In genomic region chr2:120489023-120489422, GRCh38 we compare ENCODE assay signal across 19 cellular contexts.
DNase-seq lines count a peak whose midpoint lies in the region; ATAC-seq and TF ChIP-seq lines count a peak whose summit lies in the region.
"Had no signal": no experiment of that assay in that cellular context is flagged by ENCODE, and none has a peak within 500 bp of the region (broad histone marks: within the 10 kb centered on the region; RNA-seq: fewer than 3 reads in every experiment).

No MANE protein-coding gene starts in this region.

- H4K20me1 ChIP-seq in BLaER1 (no peaks in the 10 kb centered on the region), IMR-90 (ENCODE audit: insufficient read depth, low read length) (no peaks in the 10 kb centered on the region)

- no peaks in the 10 kb centered on the region for H3K9me1 ChIP-seq in IMR-90 (ENCODE audit: insufficient read depth, low read length)

- H3K4me3 ChIP-seq in BLaER1 (no peak overlapping the region), IMR-90 (ENCODE audit: insufficient read depth, low read depth, low read length) (no peak overlapping the region)
- H3K4me3 ChIP-seq: GM12878, SJSA1 had no signal

- H3K27ac ChIP-seq in BLaER1 (no peak overlapping the region), IMR-90 (ENCODE audit: insufficient read depth, low read length) (no peak overlapping the region)
- H3K27ac ChIP-seq: SJSA1 had no signal

- intact Hi-C loops in IMR-90 (cut with micrococcal nuclease) (no loop called here), posterior vena cava (cut with DNase I) (no loop called here)

- no peak overlapping the region for H2BK120ac ChIP-seq in IMR-90 (ENCODE audit: low read depth, low read length)

- no peaks in the 10 kb centered on the region for H3K27me3 ChIP-seq in BLaER1
- H3K27me3 ChIP-seq in IMR-90 (ENCODE audit: control insufficient read depth, insufficient read depth, low read length): peaks cover 51% of the 10 kb centered on the region
- H3K27me3 ChIP-seq: BE2C, SJSA1 had no signal

- H3K56ac ChIP-seq in IMR-90 (ENCODE audit: extremely low read depth, insufficient read depth, low read length): no peak overlapping the region

- in situ Hi-C loops in IMR-90 (cut with MboI; ENCODE audit: low sequenced_read_pairs): no loop called here
- in situ Hi-C loops in GM13976 (cut with MboI; ENCODE audit: low sequenced_read_pairs, unreplicated experiment): no loop called here

- POLR2A ChIA-PET in IMR-90 (lab: Charles Lee; ENCODE audit: unreplicated experiment): no interaction called here

- H3K36me3 ChIP-seq in BLaER1 (no peaks in the 10 kb centered on the region), IMR-90 (ENCODE audit: control insufficient read depth, insufficient read depth, low read length) (no peaks in the 10 kb centered on the region)
- H3K36me3 ChIP-seq: BE2C, SJSA1 had no signal

- H4K5ac ChIP-seq in IMR-90 (ENCODE audit: low read depth, low read length): no peak overlapping the region

- dilution Hi-C loops in IMR-90 (cut with HindIII; ENCODE audit: low sequenced_read_pairs, unreplicated experiment): no loop called here

- WGBS in IMR-90 (ENCODE audit: extremely low coverage in 2 of 2, insufficient read length in 1 of 2), 2 experiments: no CpG with 5 or more reads among the region's 7 CpGs

- H2AFZ ChIP-seq in IMR-90 (replicated peaks; ENCODE audit: low read length, poor library complexity): peak overlapping the region; percentile 41

- H3K18ac ChIP-seq in IMR-90 (ENCODE audit: low read depth, low read length): no peak overlapping the region

- no peak overlapping the region for H3K23ac ChIP-seq in IMR-90 (ENCODE audit: low read depth, low read length)

- no TSS peak for BruUV-seq in IMR-90 (replicated peaks; lab: Mats Ljungman, UMichigan)

- TF ChIP-seq CTCF in IMR-90 (conservative IDR thresholded peaks at IDR 0.05; ENCODE audit: low read depth, low read length): no peak
- no peak for TF ChIP-seq CTCF in GM13976 (IDR thresholded peaks at IDR 0.05; ENCODE audit: borderline replicate concordance, control extremely low read depth, extremely low read depth, insufficient read depth, missing control alignments)

- H3K4me1 ChIP-seq in BLaER1 (peaks cover 36% of the 10 kb centered on the region), IMR-90 (ENCODE audit: control insufficient read depth, insufficient read depth, low read length) (no peaks in the 10 kb centered on the region)
- H3K4me1 ChIP-seq: BE2C had no signal

- no peak overlapping the region for H3K14ac ChIP-seq in IMR-90 (replicated peaks; ENCODE audit: low read depth, low read length)

- H3K9ac ChIP-seq in BLaER1 (no peak overlapping the region), IMR-90 (ENCODE audit: low read depth, low read length) (no peak overlapping the region)

- CTCF ChIA-PET in IMR-90 (lab: Yijun Ruan, JAX): no interaction called here

- H3K9me3 ChIP-seq in BLaER1 (no peaks in the 10 kb centered on the region), IMR-90 (ENCODE audit: control insufficient read depth, insufficient read depth, low read length) (no peaks in the 10 kb centered on the region; the same call in 1 of the 2 replicates)
- H3K9me3 ChIP-seq: BE2C, SJSA1 had no signal

- TF ChIP-seq POLR2A in IMR-90 (IDR thresholded peaks at IDR 0.05; ENCODE audit: low read depth, low read length): no peak

- no peaks in the 10 kb centered on the region for H3K79me1 ChIP-seq in IMR-90 (ENCODE audit: low read depth in 1 of 2, low read length in 2 of 2)

- H2AK9ac ChIP-seq in IMR-90 (replicated peaks; ENCODE audit: low read depth, low read length, poor library complexity): no peak overlapping the region

- DNase-seq in IMR-90: no peak
- peak; percentile 91 for DNase-seq in left lobe of liver (ENCODE audit: low spot score)
- DNase-seq in posterior vena cava (ENCODE audit: low spot score): peak; percentile 40
- DNase-seq in NCI-H2227 treated with DMSO at 0.1 percent for 48 hours (lab: John Stamatoyannopoulos, UW): no peak
- DNase-seq in GM13976 (ENCODE audit: low spot score): no peak
- no peak for DNase-seq in effector CD8-positive, alpha-beta T cell (lab: John Stamatoyannopoulos, UW)
- DNase-seq: BE2C; CD8-positive, alpha-beta T cell; DMS53; EL; GOT3; KBM-7; NCI-H1105 treated with DMSO at 0.1 percent for 48 hours; NCI-H187; NCI-H226; NCI-H524 treated with DMSO at 0.1 percent for 48 hours had no signal

- H3K4ac ChIP-seq in IMR-90 (ENCODE audit: low read depth, low read length): no peak overlapping the region

- TF ChIP-seq RAD21 in IMR-90 (IDR thresholded peaks at IDR 0.05; ENCODE audit: low read length): no peak

- ATAC-seq in IMR-90 (ENCODE audit: low read depth) (no peak), left lobe of liver (peak; percentile 88)
- ATAC-seq: CD8-positive, alpha-beta T cell; GM12878 had no signal

- no peak overlapping the region for H2BK20ac ChIP-seq in IMR-90 (ENCODE audit: low read depth, low read length)

- H2BK5ac ChIP-seq in IMR-90 (ENCODE audit: low read depth, low read length, poor library complexity, severe bottlenecking): no peak overlapping the region

- H3K4me2 ChIP-seq in BLaER1 (peak overlapping the region; percentile 21; the same call in 1 of the 2 replicates), IMR-90 (ENCODE audit: low read depth, low read length) (no peak overlapping the region)

- H2AK5ac ChIP-seq in IMR-90 (ENCODE audit: low read depth, low read length): no peak overlapping the region

- H4K91ac ChIP-seq in IMR-90 (ENCODE audit: insufficient read depth, low read depth, low read length): no peak overlapping the region

- H2BK15ac ChIP-seq in IMR-90 (ENCODE audit: low read depth, low read length): no peak overlapping the region

- no peak overlapping the region for H4K8ac ChIP-seq in IMR-90 (ENCODE audit: low read depth in 2 of 2, low read length in 2 of 2)

TF ChIP-seq in IMR-90, 13 proteins besides CTCF, POLR2A, EP300 and RAD21:
- TF ChIP-seq MXI1 (IDR thresholded peaks at IDR 0.05; ENCODE audit: borderline replicate concordance, low read depth, low read length) (no peak), BHLHE40 (IDR thresholded peaks at IDR 0.05; ENCODE audit: low read depth, low read length) (no peak), RFX5 (IDR thresholded peaks at IDR 0.05; ENCODE audit: low read depth, low read length) (no peak), MAZ (IDR thresholded peaks at IDR 0.05; ENCODE audit: borderline replicate concordance, low read depth, low read length) (no peak), SMC3 (IDR thresholded peaks at IDR 0.05; ENCODE audit: low read depth, low read length) (no peak), RCOR1 (IDR thresholded peaks at IDR 0.05; ENCODE audit: insufficient replicate concordance, low read length) (no peak), USF2 (IDR thresholded peaks at IDR 0.05; ENCODE audit: low read depth, low read length) (no peak), ELK1 (IDR thresholded peaks at IDR 0.05; ENCODE audit: borderline replicate concordance, low read depth, low read length) (no peak), CHD1 (IDR thresholded peaks at IDR 0.05; ENCODE audit: low read depth, low read length) (no peak), CEBPB (IDR thresholded peaks at IDR 0.05; ENCODE audit: low read depth, low read length) (no peak), FOS (IDR thresholded peaks at IDR 0.05; ENCODE audit: low read depth, low read length) (no peak), NFE2L2 (IDR thresholded peaks at IDR 0.05; ENCODE audit: low read depth, low read length) (no peak), MAFK (IDR thresholded peaks at IDR 0.05; ENCODE audit: low read depth, low read length) (no peak)

Comparison
In these comparisons a context has a peak if more than half of its experiments do, and no peak if none do; other contexts are left out.
1. DNase-seq: peak in left lobe of liver (single experiment) and posterior vena cava (single experiment); none in IMR-90 (single experiment), NCI-H2227 treated with DMSO at 0.1 percent for 48 hours (single experiment), GM13976 (single experiment) and effector CD8-positive, alpha-beta T cell (single experiment).